ENCODE assay signal across 18 cellular contexts in the genomic region with DNA sequence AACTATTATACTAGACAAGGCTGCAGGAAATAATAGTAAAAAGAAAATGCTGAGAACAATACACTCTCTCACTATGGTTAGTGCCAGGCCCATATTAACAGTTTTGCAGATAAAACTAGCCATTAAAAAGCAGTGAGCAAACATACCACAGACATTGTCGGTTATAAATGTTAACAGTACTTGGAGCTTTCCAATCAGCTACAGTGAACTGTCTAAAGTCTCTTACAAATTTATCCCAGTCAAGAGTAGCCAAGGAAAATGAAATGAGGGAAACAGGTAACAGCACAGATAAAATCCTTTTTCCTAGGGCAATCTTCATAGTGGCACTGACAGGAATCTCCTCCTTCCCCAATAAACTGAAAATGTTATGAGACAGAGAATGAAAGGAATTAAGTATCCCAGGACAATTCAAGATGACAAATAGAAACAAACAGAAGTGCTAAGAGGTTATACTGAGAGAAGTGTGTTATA. TPM values are rescaled to one million over a fixed set of nuclear protein-coding genes. Genes with fewer than 3 reads are reported as not detected.
DNase-seq lines count a peak whose midpoint lies in the region; ATAC-seq and TF ChIP-seq lines count a peak whose summit lies in the region.
"Had no signal": no experiment of that assay in that cellular context is flagged by ENCODE, and none has a peak within 500 bp of the region (broad histone marks: within the 10 kb centered on the region; RNA-seq: fewer than 3 reads in every experiment).

No MANE protein-coding gene starts in this region.

- H2AFZ ChIP-seq in hepatocyte = no peak overlapping the region

- peaks cover 83% of the 10 kb centered on the region for H3K79me2 ChIP-seq in hepatocyte

- TSS peak; percentile 13 for BruUV-seq in Panc1 (replicated peaks; lab: Mats Ljungman, UMichigan)

- ATAC-seq in Panc1 = peak; percentile 85
- ATAC-seq: GM12878, upper lobe of right lung had no signal

- H3K4me1 ChIP-seq in Panc1 (ENCODE audit: control insufficient read depth, insufficient read depth, low read length) (peaks cover 47% of the 10 kb centered on the region), hepatocyte (ENCODE audit: insufficient read depth) (no peaks in the 10 kb centered on the region)

- POLR2A ChIA-PET in Panc1 (lab: Charles Lee) = no interaction called here

- peak overlapping the region; percentile 37 for H3K4me2 ChIP-seq in hepatocyte

- no peaks in the 10 kb centered on the region for H3K9me2 ChIP-seq in hepatocyte (replicated peaks; ENCODE audit: insufficient read depth)

- H3K27ac ChIP-seq in Panc1 (ENCODE audit: low read length) = peak overlapping the region; percentile 81
- H3K27ac ChIP-seq in hepatocyte = no peak overlapping the region
- H3K27ac ChIP-seq: spleen, upper lobe of right lung had no signal

- H3K4me3 ChIP-seq in Panc1 (ENCODE audit: low read depth in 2 of 2, low read length in 2 of 2) = no peak overlapping the region; a peak in 1 of 4 replicates
- H3K4me3 ChIP-seq in hepatocyte = no peak overlapping the region
- H3K4me3 ChIP-seq: GM12878, HAP-1, spleen, upper lobe of right lung had no signal

- H3K9me3 ChIP-seq in Panc1 (ENCODE audit: control insufficient read depth, insufficient read depth, low read depth, low read length) (no peaks in the 10 kb centered on the region), hepatocyte (ENCODE audit: low read depth) (no peaks in the 10 kb centered on the region)
- H3K9me3 ChIP-seq: HAP-1, spleen, upper lobe of right lung had no signal

- DNase-seq in NCI-H748 (lab: John Stamatoyannopoulos, UW; ENCODE audit: unreplicated experiment) = peak; percentile 8
- DNase-seq in NCI-H748 treated with DMSO at 0.1 percent for 48 hours (lab: John Stamatoyannopoulos, UW) = no peak
- DNase-seq in Panc1 (ENCODE audit: low read depth, low spot score) = no peak
- peak; percentile 15 for DNase-seq in hepatocyte (ENCODE audit: low spot score)
- DNase-seq in renal cortical epithelial cell (ENCODE audit: low read depth) = peak; percentile 40
- DNase-seq in hepatic stellate cell (ENCODE audit: low spot score) = no peak
- DNase-seq in SW480 (ENCODE audit: low spot score) = no peak
- DNase-seq in C1 segment of cervical spinal cord (lab: John Stamatoyannopoulos, UW) = no peak
- DNase-seq: activated CD4-positive, alpha-beta memory T cell treated with anti-CD3 and anti-CD28 coated beads, Interleukin-2, amount 10 ng/mL, durations not matched to agents 7 days and 5 days; CD8-positive, alpha-beta memory T cell; islet precursor cell; NCI-H1092 treated with DMSO at 0.1 percent for 48 hours; occipital lobe; spleen; stimulated activated naive CD4-positive, alpha-beta T cell treated with Interleukin-2 at 50 U/mL for 16 hours; upper lobe of right lung had no signal

- intact Hi-C loops in Panc1 (cut with micrococcal nuclease; ENCODE audit: unreplicated experiment) = no loop called here

- H3K36me3 ChIP-seq in Panc1 (ENCODE audit: control insufficient read depth, insufficient read depth, low read length) = no peaks in the 10 kb centered on the region
- H3K36me3 ChIP-seq in hepatocyte (replicated peaks; ENCODE audit: insufficient read depth, low read depth) = no peaks in the 10 kb centered on the region
- H3K36me3 ChIP-seq: HAP-1, spleen, upper lobe of right lung had no signal

- no peak for TF ChIP-seq CTCF in Panc1 (IDR thresholded peaks at IDR 0.05)
- TF ChIP-seq CTCF in hepatocyte (IDR thresholded peaks at IDR 0.05; ENCODE audit: poor library complexity) = no peak

- CTCF ChIA-PET in Panc1 (lab: Charles Lee) = no interaction called here

- in situ Hi-C loops in Panc1 (cut with HindIII; ENCODE audit: low pct_unique_long_range_greater_than_20kb, low sequenced_read_pairs) = no loop called here

- 4% methylated on average over 1 of the region's 1 CpG for WGBS in hepatocyte (ENCODE audit: low lambda C conversion rate, missing lambda C conversion rate)

- no peaks in the 10 kb centered on the region for H4K20me1 ChIP-seq in hepatocyte (ENCODE audit: insufficient read depth, poor library complexity, severe bottlenecking)

- H3K27me3 ChIP-seq in Panc1 (ENCODE audit: control insufficient read depth, insufficient read depth, low read length) (no peaks in the 10 kb centered on the region), hepatocyte (no peaks in the 10 kb centered on the region)
- H3K27me3 ChIP-seq: spleen, upper lobe of right lung had no signal

RNA-seq across cellular contexts. Expression of a gene that starts 30.8 kb away (rescaled TPM):
- 142 TPM for total RNA-seq in Panc1 (2021; ENCODE audit: unreplicated experiment)
- polyA plus RNA-seq in Panc1 (2012; ENCODE audit: insufficient read length) = 55.9 TPM
- total RNA-seq in hepatocyte = 30.2 and 40.5 TPM in 2 replicates
- polyA plus RNA-seq in hepatocyte = 54.9 and 70.9 TPM in 2 replicates
- total RNA-seq in renal cortical epithelial cell = 68.9 and 122 TPM in 2 replicates

Comparison
In these comparisons a context has a peak if more than half of its experiments do, and no peak if none do; other contexts are left out.
1. DNase-seq: peak in NCI-H748 (single experiment), hepatocyte (single experiment) and renal cortical epithelial cell (single experiment); none in NCI-H748 treated with DMSO at 0.1 percent for 48 hours (single experiment), Panc1 (single experiment), hepatic stellate cell (single experiment), SW480 (single experiment) and C1 segment of cervical spinal cord (0 of 14).